Comparison of ENCODE assay signal across 22 cellular contexts in genomic region chr16:49578435-49579024, GRCh38.
"Had no signal": no experiment of that assay in that cellular context is flagged by ENCODE, and none has a peak within 500 bp of the region (broad histone marks: within the 10 kb centered on the region; RNA-seq: fewer than 3 reads in every experiment).

No MANE protein-coding gene starts in this region.

- H3K4me1 ChIP-seq: adrenal gland, transverse colon had no signal

- H3K9me3 ChIP-seq: adrenal gland, left lung, transverse colon had no signal

- ATAC-seq: activated T-cell treated with anti-CD3 and anti-CD28 coated beads, Interleukin-2, amount 50 U/mL, for 4 hours; left lung; naive thymus-derived CD8-positive, alpha-beta T cell; T-cell had no signal

- DNase-seq: activated CD4-positive, alpha-beta T cell treated with anti-CD3 and anti-CD28 coated beads for 4 hours; activated CD4-positive, alpha-beta T cell treated with anti-CD3 and anti-CD28 coated beads, Interleukin-2, amount 50 U/mL, for 48 hours; activated CD4-positive, CD25-positive, alpha-beta regulatory T cell; activated CD8-positive, alpha-beta memory T cell treated with anti-CD3 and anti-CD28 coated beads, Interleukin-2, amount 50 U/mL, for 48 hours; activated naive CD4-positive, alpha-beta T cell; activated T-cell treated with anti-CD3 and anti-CD28 coated beads, Interleukin-2, amount 50 U/mL, for 4 hours; adrenal gland; cortex of kidney; erythroblast; foreskin fibroblast; kidney; left lung; nucleus accumbens; retina; stimulated activated CD4-positive, alpha-beta T cell treated with anti-CD3 and anti-CD28 coated beads, Interleukin-4, amount 100 ng/mL, for 4 hours; T-cell; transverse colon had no signal

- H3K27ac Mint-ChIP-seq: activated naive CD8-positive, alpha-beta T cell; activated T-helper 2 cell treated with anti-CD3 and anti-CD28 coated beads, Interferon-gamma antibody, Interleukin-2, Interleukin-4, amounts not matched to agents 10 μg/mL and 5 μg/mL and 100 μg/mL, durations not matched to agents 14 hours and 24 hours and 36 hours; mesothelial cell of epicardium; naive thymus-derived CD8-positive, alpha-beta T cell; stimulated activated naive CD8-positive, alpha-beta T cell treated with anti-CD3 and anti-CD28 coated beads, Interleukin-15, Interleukin-2, amounts not matched to agents 100 ng/mL and 50 ng/mL, for 24 hours; T-cell had no signal

- H3K36me3 ChIP-seq: adrenal gland, left lung, transverse colon had no signal

- H3K36me3 Mint-ChIP-seq: activated naive CD8-positive, alpha-beta T cell; naive thymus-derived CD8-positive, alpha-beta T cell; T-cell had no signal

- H3K4me3 Mint-ChIP-seq: activated naive CD8-positive, alpha-beta T cell; activated T-cell treated with anti-CD3 and anti-CD28 coated beads, Interleukin-2, amount 50 U/mL, for 4 hours; mesothelial cell of epicardium; naive thymus-derived CD8-positive, alpha-beta T cell; stimulated activated naive CD8-positive, alpha-beta T cell treated with anti-CD3 and anti-CD28 coated beads, Interleukin-15, Interleukin-2, amounts not matched to agents 100 ng/mL and 50 ng/mL, for 24 hours; T-cell had no signal

- H3K9me3 Mint-ChIP-seq: activated T-cell treated with anti-CD3 and anti-CD28 coated beads, Interleukin-2, amount 50 U/mL, for 4 hours; activated T-helper 2 cell treated with anti-CD3 and anti-CD28 coated beads, Interferon-gamma antibody, Interleukin-2, Interleukin-4, amounts not matched to agents 10 μg/mL and 5 μg/mL and 100 μg/mL, durations not matched to agents 14 hours and 24 hours and 36 hours; mesothelial cell of epicardium; naive thymus-derived CD8-positive, alpha-beta T cell; stimulated activated naive CD8-positive, alpha-beta T cell treated with anti-CD3 and anti-CD28 coated beads, Interleukin-15, Interleukin-2, amounts not matched to agents 100 ng/mL and 50 ng/mL, for 24 hours; T-cell had no signal

- H3K27ac ChIP-seq: left lung, transverse colon had no signal

- H3K4me1 Mint-ChIP-seq: T-cell had no signal

- H3K4me3 ChIP-seq: adrenal gland, left lung, transverse colon had no signal

- H3K27me3 Mint-ChIP-seq: activated naive CD8-positive, alpha-beta T cell; naive thymus-derived CD8-positive, alpha-beta T cell; stimulated activated naive CD8-positive, alpha-beta T cell treated with anti-CD3 and anti-CD28 coated beads, Interleukin-15, Interleukin-2, amounts not matched to agents 100 ng/mL and 50 ng/mL, for 24 hours had no signal

- H3K27me3 ChIP-seq: adrenal gland, left lung, transverse colon had no signal
